ENCODE assay signal across 8 cellular contexts in genomic region chr11:67572747-67573419, GRCh38. TPM values are rescaled to one million over a fixed set of nuclear protein-coding genes. Genes with fewer than 3 reads are reported as not detected.
DNase-seq lines count a peak whose midpoint lies in the region; ATAC-seq and TF ChIP-seq lines count a peak whose summit lies in the region.

No MANE protein-coding gene starts in this region.

- 63% methylated on average over 21 of the region's 21 CpGs for WGBS in prostate gland

- H3K27me3 ChIP-seq in foreskin keratinocyte (no peaks in the 10 kb centered on the region), prostate gland (replicated peaks; ENCODE audit: insufficient read depth) (no peaks in the 10 kb centered on the region)

- peak; percentile 16 for ATAC-seq in foreskin keratinocyte

- no peaks in the 10 kb centered on the region for H3K36me3 ChIP-seq in prostate gland

- intact Hi-C loops in prostate gland (cut with DNase I): no loop called here
- intact Hi-C loops in activated T-helper 1 cell treated with anti-CD3 and anti-CD28 coated beads, Interleukin-12 subunit alpha, Interleukin-12 subunit beta, Interleukin-2, Interleukin-4 antibody, amounts not matched to agents 30 ng/mL and 10 ng/mL and 1 ng/mL, durations not matched to agents 14 hours and 24 hours and 36 hours (cut with micrococcal nuclease): loop anchor here (1.0 to 2.0 kb wide), 4 partner anchors 34 to 86 kb away; partner anchors contain the start of gene NDUFV1
- intact Hi-C loops in activated T-helper 2 cell treated with anti-CD3 and anti-CD28 coated beads, Interferon-gamma antibody, Interleukin-2, Interleukin-4, amounts not matched to agents 10 μg/mL and 5 μg/mL and 100 μg/mL, durations not matched to agents 14 hours and 24 hours and 36 hours (cut with micrococcal nuclease): loop anchor here (5.0 kb wide), 1 partner anchor 34 kb away; the partner anchor contains the start of gene NDUFV1

- H3K9me3 ChIP-seq in prostate gland: no peaks in the 10 kb centered on the region

- no peak overlapping the region for H3K27ac Mint-ChIP-seq in activated T-helper 1 cell treated with anti-CD3 and anti-CD28 coated beads, Interleukin-12 subunit alpha, Interleukin-12 subunit beta, Interleukin-2, Interleukin-4 antibody, amounts not matched to agents 30 ng/mL and 10 ng/mL and 1 ng/mL, durations not matched to agents 14 hours and 24 hours and 36 hours
- no peak overlapping the region for H3K27ac Mint-ChIP-seq in activated T-helper 2 cell treated with anti-CD3 and anti-CD28 coated beads, Interferon-gamma antibody, Interleukin-2, Interleukin-4, amounts not matched to agents 10 μg/mL and 5 μg/mL and 100 μg/mL, durations not matched to agents 14 hours and 24 hours and 36 hours

- DNase-seq in GDM1 (lab: John Stamatoyannopoulos, UW) (peak; percentile 42), NCI-H2107 (lab: John Stamatoyannopoulos, UW) (peak; percentile 22), foreskin keratinocyte (no peak), prostate gland (ENCODE audit: low spot score) (peak; percentile 43)
- DNase-seq in activated T-helper 1 cell treated with anti-CD3 and anti-CD28 coated beads, Interleukin-12 subunit alpha, Interleukin-12 subunit beta, Interleukin-2, Interleukin-4 antibody, amounts not matched to agents 30 ng/mL and 10 ng/mL and 1 ng/mL, durations not matched to agents 14 hours and 24 hours and 36 hours (ENCODE audit: low spot score): no peak
- no peak for DNase-seq in activated T-helper 2 cell treated with anti-CD3 and anti-CD28 coated beads, Interferon-gamma antibody, Interleukin-2, Interleukin-4, amounts not matched to agents 10 μg/mL and 5 μg/mL and 100 μg/mL, durations not matched to agents 14 hours and 24 hours and 36 hours (ENCODE audit: low spot score)

- H3K4me1 Mint-ChIP-seq in activated T-helper 1 cell treated with anti-CD3 and anti-CD28 coated beads, Interleukin-12 subunit alpha, Interleukin-12 subunit beta, Interleukin-2, Interleukin-4 antibody, amounts not matched to agents 30 ng/mL and 10 ng/mL and 1 ng/mL, durations not matched to agents 14 hours and 24 hours and 36 hours (ENCODE audit: low read depth): no peaks in the 10 kb centered on the region
- no peaks in the 10 kb centered on the region for H3K4me1 Mint-ChIP-seq in activated T-helper 2 cell treated with anti-CD3 and anti-CD28 coated beads, Interferon-gamma antibody, Interleukin-2, Interleukin-4, amounts not matched to agents 10 μg/mL and 5 μg/mL and 100 μg/mL, durations not matched to agents 14 hours and 24 hours and 36 hours (ENCODE audit: low read depth)

- no peak for TF ChIP-seq POLR2A in prostate gland (IDR thresholded peaks at IDR 0.05)

- no peaks in the 10 kb centered on the region for H3K36me3 Mint-ChIP-seq in activated T-helper 1 cell treated with anti-CD3 and anti-CD28 coated beads, Interleukin-12 subunit alpha, Interleukin-12 subunit beta, Interleukin-2, Interleukin-4 antibody, amounts not matched to agents 30 ng/mL and 10 ng/mL and 1 ng/mL, durations not matched to agents 14 hours and 24 hours and 36 hours (ENCODE audit: low read depth)
- H3K36me3 Mint-ChIP-seq in activated T-helper 2 cell treated with anti-CD3 and anti-CD28 coated beads, Interferon-gamma antibody, Interleukin-2, Interleukin-4, amounts not matched to agents 10 μg/mL and 5 μg/mL and 100 μg/mL, durations not matched to agents 14 hours and 24 hours and 36 hours (ENCODE audit: low read depth): no peaks in the 10 kb centered on the region

- H3K27ac ChIP-seq in 22Rv1 (no peak overlapping the region), foreskin keratinocyte (no peak overlapping the region), prostate gland (no peak overlapping the region)

- H3K4me3 Mint-ChIP-seq in activated T-helper 1 cell treated with anti-CD3 and anti-CD28 coated beads, Interleukin-12 subunit alpha, Interleukin-12 subunit beta, Interleukin-2, Interleukin-4 antibody, amounts not matched to agents 30 ng/mL and 10 ng/mL and 1 ng/mL, durations not matched to agents 14 hours and 24 hours and 36 hours: no peak overlapping the region
- H3K4me3 Mint-ChIP-seq in activated T-helper 2 cell treated with anti-CD3 and anti-CD28 coated beads, Interferon-gamma antibody, Interleukin-2, Interleukin-4, amounts not matched to agents 10 μg/mL and 5 μg/mL and 100 μg/mL, durations not matched to agents 14 hours and 24 hours and 36 hours (ENCODE audit: low read depth): no peak overlapping the region

- no peak overlapping the region for H3K4me3 ChIP-seq in WI38 (ENCODE audit: low read depth, low read length)
- H3K4me3 ChIP-seq in prostate gland: no peak overlapping the region

- H3K9me3 Mint-ChIP-seq in activated T-helper 1 cell treated with anti-CD3 and anti-CD28 coated beads, Interleukin-12 subunit alpha, Interleukin-12 subunit beta, Interleukin-2, Interleukin-4 antibody, amounts not matched to agents 30 ng/mL and 10 ng/mL and 1 ng/mL, durations not matched to agents 14 hours and 24 hours and 36 hours: no peaks in the 10 kb centered on the region
- no peaks in the 10 kb centered on the region for H3K9me3 Mint-ChIP-seq in activated T-helper 2 cell treated with anti-CD3 and anti-CD28 coated beads, Interferon-gamma antibody, Interleukin-2, Interleukin-4, amounts not matched to agents 10 μg/mL and 5 μg/mL and 100 μg/mL, durations not matched to agents 14 hours and 24 hours and 36 hours

- peak; percentile 92 for TF ChIP-seq CTCF in 22Rv1 (IDR thresholded peaks at IDR 0.05)
- peak; percentile 62 for TF ChIP-seq CTCF in WI38 (IDR thresholded peaks at IDR 0.05; ENCODE audit: low read depth, low read length)
- TF ChIP-seq CTCF in foreskin keratinocyte (conservative IDR thresholded peaks at IDR 0.05): peak; percentile 86
- TF ChIP-seq CTCF in prostate gland (IDR thresholded peaks at IDR 0.05): peak; percentile 32 to 76 (median 54)

- H3K27me3 Mint-ChIP-seq in activated T-helper 1 cell treated with anti-CD3 and anti-CD28 coated beads, Interleukin-12 subunit alpha, Interleukin-12 subunit beta, Interleukin-2, Interleukin-4 antibody, amounts not matched to agents 30 ng/mL and 10 ng/mL and 1 ng/mL, durations not matched to agents 14 hours and 24 hours and 36 hours (ENCODE audit: insufficient read depth): peaks cover 15% of the 10 kb centered on the region
- H3K27me3 Mint-ChIP-seq in activated T-helper 2 cell treated with anti-CD3 and anti-CD28 coated beads, Interferon-gamma antibody, Interleukin-2, Interleukin-4, amounts not matched to agents 10 μg/mL and 5 μg/mL and 100 μg/mL, durations not matched to agents 14 hours and 24 hours and 36 hours (ENCODE audit: low read depth): peaks cover 14% of the 10 kb centered on the region

- H3K4me1 ChIP-seq in foreskin keratinocyte: peaks cover 6% of the 10 kb centered on the region
- H3K4me1 ChIP-seq in prostate gland (replicated peaks): no peaks in the 10 kb centered on the region

RNA-seq across cellular contexts. Expression of gene GSTP1, which starts 10.7 kb away (rescaled TPM):
- 1,696 and 1,959 TPM in 2 replicates for total RNA-seq in foreskin keratinocyte
- 2,595 and 2,779 TPM in 2 replicates for polyA plus RNA-seq in foreskin keratinocyte
- 100 to 1,000 TPM; 540 to 577 TPM for total RNA-seq in prostate gland
- total RNA-seq in activated T-helper 1 cell treated with anti-CD3 and anti-CD28 coated beads, Interleukin-12 subunit alpha, Interleukin-12 subunit beta, Interleukin-2, Interleukin-4 antibody, amounts not matched to agents 30 ng/mL and 10 ng/mL and 1 ng/mL, durations not matched to agents 14 hours and 24 hours and 36 hours: 278 and 289 TPM in 2 replicates
- total RNA-seq in activated T-helper 2 cell treated with anti-CD3 and anti-CD28 coated beads, Interferon-gamma antibody, Interleukin-2, Interleukin-4, amounts not matched to agents 10 μg/mL and 5 μg/mL and 100 μg/mL, durations not matched to agents 14 hours and 24 hours and 36 hours: 339 and 344 TPM in 2 replicates

RNA-seq across cellular contexts. Expression of gene NDUFV1, which starts 33.9 kb away (rescaled TPM):
- total RNA-seq in foreskin keratinocyte (164 and 179 TPM in 2 replicates), prostate gland (100 to 1,000 TPM; 190 to 260 TPM)
- polyA plus RNA-seq in foreskin keratinocyte: 160 and 169 TPM in 2 replicates
- total RNA-seq in activated T-helper 1 cell treated with anti-CD3 and anti-CD28 coated beads, Interleukin-12 subunit alpha, Interleukin-12 subunit beta, Interleukin-2, Interleukin-4 antibody, amounts not matched to agents 30 ng/mL and 10 ng/mL and 1 ng/mL, durations not matched to agents 14 hours and 24 hours and 36 hours: 289 and 303 TPM in 2 replicates
- total RNA-seq in activated T-helper 2 cell treated with anti-CD3 and anti-CD28 coated beads, Interferon-gamma antibody, Interleukin-2, Interleukin-4, amounts not matched to agents 10 μg/mL and 5 μg/mL and 100 μg/mL, durations not matched to agents 14 hours and 24 hours and 36 hours: 237 and 242 TPM in 2 replicates

RNA-seq across cellular contexts. Expression of gene CABP2, which starts 49.6 kb away (rescaled TPM):
- total RNA-seq in foreskin keratinocyte: not detected in 2 replicates
- not detected in 2 replicates for polyA plus RNA-seq in foreskin keratinocyte
- total RNA-seq in prostate gland: not detected
- total RNA-seq in activated T-helper 1 cell treated with anti-CD3 and anti-CD28 coated beads, Interleukin-12 subunit alpha, Interleukin-12 subunit beta, Interleukin-2, Interleukin-4 antibody, amounts not matched to agents 30 ng/mL and 10 ng/mL and 1 ng/mL, durations not matched to agents 14 hours and 24 hours and 36 hours: not detected in 2 replicates
- not detected in 2 replicates for total RNA-seq in activated T-helper 2 cell treated with anti-CD3 and anti-CD28 coated beads, Interferon-gamma antibody, Interleukin-2, Interleukin-4, amounts not matched to agents 10 μg/mL and 5 μg/mL and 100 μg/mL, durations not matched to agents 14 hours and 24 hours and 36 hours

RNA-seq across cellular contexts. Expression of gene NUDT8, which starts 56.9 kb away (rescaled TPM):
- total RNA-seq in foreskin keratinocyte (6.3 and 7.2 TPM in 2 replicates), prostate gland (10 to 100 TPM in 1 of 2 donors, 1 to 10 TPM in 1; 7.2 to 29.2 TPM)
- 11.0 and 11.6 TPM in 2 replicates for polyA plus RNA-seq in foreskin keratinocyte
- 18.5 and 19.9 TPM in 2 replicates for total RNA-seq in activated T-helper 1 cell treated with anti-CD3 and anti-CD28 coated beads, Interleukin-12 subunit alpha, Interleukin-12 subunit beta, Interleukin-2, Interleukin-4 antibody, amounts not matched to agents 30 ng/mL and 10 ng/mL and 1 ng/mL, durations not matched to agents 14 hours and 24 hours and 36 hours
- total RNA-seq in activated T-helper 2 cell treated with anti-CD3 and anti-CD28 coated beads, Interferon-gamma antibody, Interleukin-2, Interleukin-4, amounts not matched to agents 10 μg/mL and 5 μg/mL and 100 μg/mL, durations not matched to agents 14 hours and 24 hours and 36 hours: 22.2 and 27.9 TPM in 2 replicates

Comparison
In these comparisons a context has a peak if more than half of its experiments do, and no peak if none do; other contexts are left out.
1. DNase-seq: peak in GDM1 (single experiment), NCI-H2107 (single experiment) and prostate gland (single experiment); none in foreskin keratinocyte (0 of 2), activated T-helper 1 cell treated with anti-CD3 and anti-CD28 coated beads, Interleukin-12 subunit alpha, Interleukin-12 subunit beta, Interleukin-2, Interleukin-4 antibody, amounts not matched to agents 30 ng/mL and 10 ng/mL and 1 ng/mL, durations not matched to agents 14 hours and 24 hours and 36 hours (single experiment) and activated T-helper 2 cell treated with anti-CD3 and anti-CD28 coated beads, Interferon-gamma antibody, Interleukin-2, Interleukin-4, amounts not matched to agents 10 μg/mL and 5 μg/mL and 100 μg/mL, durations not matched to agents 14 hours and 24 hours and 36 hours (single experiment).
2. Peak in every context shown above with its lines, with median percentiles within 50 percentile points of each other: CTCF ChIP-seq.